In the genomic region with DNA sequence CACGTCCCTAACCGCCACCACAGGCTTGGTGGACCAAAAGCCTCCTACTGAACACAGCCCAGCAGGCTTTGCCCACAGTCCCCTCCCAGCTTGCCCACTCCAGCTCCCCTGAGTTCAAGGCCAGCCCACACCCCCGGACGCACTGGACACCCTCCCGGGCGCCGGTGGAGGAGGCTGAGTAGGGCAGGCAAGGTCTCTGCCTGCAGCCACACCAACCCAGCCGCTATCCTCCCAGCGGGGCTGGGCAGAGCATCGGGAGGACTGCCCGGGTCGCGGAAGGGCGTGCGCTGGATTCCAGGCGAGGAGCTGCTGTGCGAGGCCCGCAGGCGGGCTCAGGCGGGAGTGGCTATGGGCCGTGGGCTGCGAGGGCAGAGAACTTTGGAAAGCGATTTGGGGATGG, we compare ENCODE assay signal across 14 cellular contexts. TPM values are rescaled to one million over a fixed set of nuclear protein-coding genes. Genes with fewer than 3 reads are reported as not detected.
"Had no signal": no experiment of that assay in that cellular context is flagged by ENCODE, and none has a peak within 500 bp of the region (broad histone marks: within the 10 kb centered on the region; RNA-seq: fewer than 3 reads in every experiment).

No MANE protein-coding gene starts in this region.

- H3K27me3 ChIP-seq: brain microvascular endothelial cell, colonic mucosa, foreskin keratinocyte, left lung, pancreas, thyroid gland had no signal

- H3K4me3 ChIP-seq: colonic mucosa, left lung, pancreas, thyroid gland had no signal

- H3K4me1 ChIP-seq: colonic mucosa, foreskin keratinocyte, left lung, pancreas, thyroid gland had no signal

- H3K36me3 ChIP-seq: colonic mucosa had no signal

- H3K4me3 Mint-ChIP-seq: activated naive CD4-positive, alpha-beta T cell treated with anti-CD3 and anti-CD28 coated beads for 36 hours; WTC11 had no signal

- H3K9me3 ChIP-seq: colonic mucosa, left lung, pancreas, thyroid gland had no signal

- H3K27ac Mint-ChIP-seq: activated naive CD4-positive, alpha-beta T cell treated with anti-CD3 and anti-CD28 coated beads for 36 hours; WTC11 had no signal

- H3K27ac ChIP-seq: brain microvascular endothelial cell, colonic mucosa, foreskin keratinocyte, left lung, pancreas, thyroid gland had no signal

- H3K9me3 Mint-ChIP-seq: activated naive CD4-positive, alpha-beta T cell treated with anti-CD3 and anti-CD28 coated beads for 36 hours; WTC11 had no signal

RNA-seq across cellular contexts. Expression of a gene that starts 54.7 kb away (rescaled TPM):
- total RNA-seq: epithelial cell of proximal tubule, fibroblast of lung, kidney epithelial cell, mononuclear cell, SK-MEL-5 had no signal
- polyA plus RNA-seq: aorta had no signal
